In genomic region chr15:40941528-40942336, GRCh38 we compare ENCODE assay signal across 8 cellular contexts. TPM values are rescaled to one million over a fixed set of nuclear protein-coding genes. Genes with fewer than 3 reads are reported as not detected.
DNase-seq lines count a peak whose midpoint lies in the region; ATAC-seq and TF ChIP-seq lines count a peak whose summit lies in the region.

No MANE protein-coding gene starts in this region.

- H3K14ac ChIP-seq in neuronal stem cell (ENCODE audit: low read length): peak overlapping the region; percentile 50

- peak overlapping the region; percentile 31 for H2BK5ac ChIP-seq in neuronal stem cell (ENCODE audit: low read length)

- H2BK120ac ChIP-seq in neuronal stem cell (ENCODE audit: low read depth, low read length): no peak overlapping the region

- H3K79me1 ChIP-seq in neuronal stem cell (ENCODE audit: low read depth, low read length): no peaks in the 10 kb centered on the region

- DNase-seq in COLO829 (ENCODE audit: low spot score) (peak; percentile 18), HPDE6-E6E7 (ENCODE audit: extremely low spot score) (peak; percentile 75), RWPE1 (ENCODE audit: low spot score) (peak; percentile 80), foreskin melanocyte (peak; percentile 57), neuronal stem cell (ENCODE audit: low spot score) (peak; percentile 82), testis (peak; percentile 60)
- DNase-seq in activated gamma-delta T cell treated with anti-CD3 and anti-CD28 coated beads, Interleukin-2, amount 50 U/mL, for 16 hours (ENCODE audit: low read depth): peak; percentile 47

- H3K4me1 ChIP-seq in neuronal stem cell (ENCODE audit: control insufficient read depth in 2 of 2, insufficient read depth in 1 of 2, low read depth in 1 of 2, low read length in 2 of 2) (peaks cover 10% of the 10 kb centered on the region in 2 donors), testis (peaks cover 10% of the 10 kb centered on the region)

- H3K4me3 ChIP-seq in neuronal stem cell (ENCODE audit: low read length in 2 of 2): peak overlapping the region; percentile 53 to 63
- peak overlapping the region; percentile 58 to 60 for H3K4me3 ChIP-seq in testis

- H3K4ac ChIP-seq in neuronal stem cell (ENCODE audit: low read length): no peak overlapping the region

- H2BK12ac ChIP-seq in neuronal stem cell (ENCODE audit: low read length): no peak overlapping the region

- CTCF ChIA-PET in RWPE1 (lab: Yijun Ruan, JAX): interaction anchor here (0.5 to 2.9 kb wide), 41 partner anchors 9 to 489 kb away, joined by 3 to 30 read pairs (median 4); partner anchors contain the start of genes CHAC1, DLL4 and RMDN3

- no CpG with 5 or more reads among the region's 92 CpGs for WGBS in neuronal stem cell (ENCODE audit: extremely low coverage in 2 of 2, insufficient read length in 2 of 2, insufficient replicate concordance in 1 of 2), 2 donors
- 2% methylated on average over 49 of the region's 92 CpGs; no CpG with 5 or more reads in 1 of the 2 donors for WGBS in testis, 2 donors

- peak overlapping the region; percentile 39 for H3K27ac ChIP-seq in RWPE1
- H3K27ac ChIP-seq in neuronal stem cell (replicated peaks; ENCODE audit: low read length): peak overlapping the region; percentile 64
- peak overlapping the region in 1 of 2 donors; percentile 56 for H3K27ac ChIP-seq in testis

- peak; percentile 99 for TF ChIP-seq CTCF in RWPE1 (conservative IDR thresholded peaks at IDR 0.05; ENCODE audit: low read depth)
- peak; percentile 39 to 74 (median 45) for TF ChIP-seq CTCF in testis (IDR thresholded peaks at IDR 0.05)

- peak overlapping the region; percentile 93 for H3K18ac ChIP-seq in neuronal stem cell (ENCODE audit: low read length)

- peak overlapping the region; percentile 67 for H3K4me2 ChIP-seq in neuronal stem cell (ENCODE audit: insufficient read depth, low read length, poor library complexity, severe bottlenecking)

- H4K91ac ChIP-seq in neuronal stem cell (ENCODE audit: low read depth, low read length, poor library complexity): peak overlapping the region; percentile 94

- H3K9ac ChIP-seq in neuronal stem cell (ENCODE audit: low read depth, low read length, poor library complexity): peak overlapping the region; percentile 86

- intact Hi-C loops in testis (cut with DNase I; ENCODE audit: low total_unique reads): loop anchor here (10.0 kb wide), 1 partner anchor 83 kb away; no protein-coding TSS in a partner anchor

- peak overlapping the region; percentile 12 for H2AK5ac ChIP-seq in neuronal stem cell (ENCODE audit: low read depth, low read length)

- peak overlapping the region; percentile 30 for H3K23ac ChIP-seq in neuronal stem cell (ENCODE audit: low read depth, low read length, poor library complexity)

- peak overlapping the region; percentile 90 for H4K8ac ChIP-seq in neuronal stem cell (ENCODE audit: low read depth, low read length)

- TF ChIP-seq POLR2A in testis (IDR thresholded peaks at IDR 0.05): no peak

- no peaks in the 10 kb centered on the region for H3K36me3 ChIP-seq in neuronal stem cell (replicated peaks in 1 of 2; ENCODE audit: control insufficient read depth in 2 of 2, insufficient read depth in 2 of 2, low read length in 2 of 2)
- H3K36me3 ChIP-seq in testis (ENCODE audit: low read depth, missing control alignments): no peaks in the 10 kb centered on the region

- H3K9me3 ChIP-seq in neuronal stem cell (replicated peaks in 1 of 2; ENCODE audit: control insufficient read depth in 2 of 2, insufficient read depth in 1 of 2, low read depth in 1 of 2, low read length in 2 of 2): no peaks in the 10 kb centered on the region
- H3K9me3 ChIP-seq in testis: no peaks in the 10 kb centered on the region

- peak overlapping the region; percentile 31 for H2BK15ac ChIP-seq in neuronal stem cell (ENCODE audit: low read length)

- H3K27me3 ChIP-seq in neuronal stem cell (ENCODE audit: control insufficient read depth in 3 of 3, insufficient read depth in 3 of 3, low read depth in 1 of 3, low read length in 3 of 3): peaks cover 0 to 4% (median 0%) of the 10 kb centered on the region in 3 experiments
- H3K27me3 ChIP-seq in testis: no peaks in the 10 kb centered on the region

- peak overlapping the region; percentile 99 for H2AFZ ChIP-seq in neuronal stem cell (ENCODE audit: low read length)

- peak; percentile 74 for ATAC-seq in GM19452 (IDR thresholded peaks at IDR 0.05; ENCODE audit: unreplicated experiment)

- POLR2A ChIA-PET in RWPE1 (lab: Yijun Ruan, JAX; ENCODE audit: low non-redundant PET): interaction anchor here (0.6 to 1.6 kb wide), 7 partner anchors 11 to 129 kb away, joined by 3 to 5 read pairs (median 4); partner anchors contain the start of gene CHAC1

RNA-seq across cellular contexts. Expression of gene CHAC1, which starts 11.5 kb away (rescaled TPM):
- 3.9 TPM for polyA plus RNA-seq in neuronal stem cell (2013, experiment 1 of 2)
- polyA plus RNA-seq in neuronal stem cell (2013, experiment 2 of 2): 3.7 TPM
- 1 to 10 TPM; 2.5 to 5.9 TPM for total RNA-seq in testis
- 1.8 TPM for polyA plus RNA-seq in testis (ENCODE audit: insufficient read depth, low read depth, low replicate concordance)

RNA-seq across cellular contexts. Expression of gene DLL4, which starts 12.6 kb away (rescaled TPM):
- 0.20 TPM for polyA plus RNA-seq in neuronal stem cell (2013, experiment 1 of 2)
- 0.21 TPM for polyA plus RNA-seq in neuronal stem cell (2013, experiment 2 of 2)
- 1 to 10 TPM; 3.5 to 3.9 TPM for total RNA-seq in testis
- 2.0 TPM for polyA plus RNA-seq in testis (ENCODE audit: insufficient read depth, low read depth, low replicate concordance)

RNA-seq across cellular contexts. Expression of gene VPS18, which starts 47.5 kb away (rescaled TPM):
- polyA plus RNA-seq in neuronal stem cell (2013, experiment 1 of 2): 6.1 TPM
- polyA plus RNA-seq in neuronal stem cell (2013, experiment 2 of 2): 6.0 TPM
- 10 to 100 TPM; 25.5 to 33.4 TPM for total RNA-seq in testis
- polyA plus RNA-seq in testis (ENCODE audit: insufficient read depth, low read depth, low replicate concordance): 16.3 TPM

Comparison
In these comparisons a context has a peak if more than half of its experiments do, and no peak if none do; other contexts are left out.
1. DNase-seq: peak in every context shown above with its lines; median percentile 82 in neuronal stem cell; 80 in RWPE1; 75 in HPDE6-E6E7; 60 in testis; 57 in foreskin melanocyte; 47 in activated gamma-delta T cell treated with anti-CD3 and anti-CD28 coated beads, Interleukin-2, amount 50 U/mL, for 16 hours; 18 in COLO829.